Comparison of ENCODE assay signal across 8 cellular contexts in the genomic region with DNA sequence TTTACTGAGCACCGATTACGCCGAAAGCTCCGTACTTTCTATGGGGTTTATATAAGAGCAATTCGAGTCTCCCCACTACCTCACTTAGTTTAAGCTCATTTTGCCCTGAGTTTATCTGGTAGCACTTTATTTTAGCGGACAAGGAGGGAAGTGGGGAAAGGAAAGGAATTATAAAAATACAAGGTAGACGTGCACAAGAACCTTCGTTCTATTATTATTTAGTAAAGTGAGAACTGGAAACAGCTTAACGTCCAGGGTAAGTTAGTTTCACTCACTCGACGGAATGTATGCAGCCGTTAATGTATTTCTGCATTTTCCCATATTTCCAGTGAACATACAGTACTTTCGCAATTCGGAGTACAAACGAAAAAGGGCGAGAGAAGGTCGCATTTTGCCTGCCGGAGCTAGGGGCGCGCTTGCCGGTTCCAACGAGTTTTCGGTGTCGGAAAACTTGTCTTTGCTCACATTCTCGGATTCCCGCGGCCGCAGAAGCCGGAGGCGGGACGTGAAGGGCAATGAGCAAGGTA. TPM values are rescaled to one million over a fixed set of nuclear protein-coding genes. Genes with fewer than 3 reads are reported as not detected.
DNase-seq lines count a peak whose midpoint lies in the region; ATAC-seq and TF ChIP-seq lines count a peak whose summit lies in the region.

No MANE protein-coding gene starts in this region.

- no peaks in the 10 kb centered on the region for H3K9me3 ChIP-seq in mononuclear cell (ENCODE audit: low read depth, low read length)

- no peaks in the 10 kb centered on the region for H3K36me3 ChIP-seq in brain microvascular endothelial cell (replicated peaks)

- in situ Hi-C loops in brain microvascular endothelial cell (cut with HindIII; ENCODE audit: low pct_ligation_motif_present, low sequenced_read_pairs) (no loop called here), KBM-7 (cut with MboI; ENCODE audit: low pct_unique_long_range_greater_than_20kb, low sequenced_read_pairs) (no loop called here)

- DNase-seq in DMS 273 (lab: John Stamatoyannopoulos, UW; ENCODE audit: unreplicated experiment) (peak; percentile 42), LNCaP clone FGC (ENCODE audit: low read depth) (no peak), brain microvascular endothelial cell (peak; percentile 4), KBM-7 (no peak), dedifferentiated amniotic fluid mesenchymal stem cell (ENCODE audit: extremely low spot score) (no peak), NCI-H187 (lab: John Stamatoyannopoulos, UW) (no peak)

- H3K27ac ChIP-seq in brain microvascular endothelial cell = peak overlapping the region; percentile 98

- peaks cover 31% of the 10 kb centered on the region for H3K4me1 ChIP-seq in mononuclear cell (ENCODE audit: insufficient read depth, low read length)

- H3K4me3 ChIP-seq in LNCaP clone FGC (ENCODE audit: low read depth, low read length) (peak overlapping the region; percentile 80), brain microvascular endothelial cell (ENCODE audit: low read depth, low read length) (peak overlapping the region; percentile 73), mononuclear cell (ENCODE audit: low read length) (peak overlapping the region; percentile 92)

- TF ChIP-seq CTCF in LNCaP clone FGC (IDR thresholded peaks at IDR 0.05; ENCODE audit: control insufficient read depth, extremely low read depth, insufficient read depth) (0 out of 2 replicates have a peak, but pooled peaks have one; percentile 8), brain microvascular endothelial cell (IDR thresholded peaks at IDR 0.05; ENCODE audit: low read depth, low read length, missing control alignments) (peak; percentile 53)

- H3K27me3 ChIP-seq in brain microvascular endothelial cell (replicated peaks) (no peaks in the 10 kb centered on the region), mononuclear cell (ENCODE audit: insufficient read depth, low read length) (no peaks in the 10 kb centered on the region)

- no peak for ATAC-seq in GM19324 (IDR thresholded peaks at IDR 0.05; ENCODE audit: low FRiP score, unreplicated experiment)

RNA-seq across cellular contexts. Expression of a gene that starts 1.2 kb away (rescaled TPM):
- total RNA-seq in mononuclear cell = 169 TPM

Comparison
In these comparisons a context has a peak if more than half of its experiments do, and no peak if none do; other contexts are left out.
1. DNase-seq: peak in DMS 273 (single experiment) and brain microvascular endothelial cell (single experiment); none in LNCaP clone FGC (single experiment), KBM-7 (single experiment), dedifferentiated amniotic fluid mesenchymal stem cell (single experiment) and NCI-H187 (0 of 2).
2. Peak in every context shown above with its lines, with median percentiles within 50 percentile points of each other: H3K4me3 ChIP-seq.